Comparison of ENCODE assay signal across 8 cellular contexts in the genomic region with DNA sequence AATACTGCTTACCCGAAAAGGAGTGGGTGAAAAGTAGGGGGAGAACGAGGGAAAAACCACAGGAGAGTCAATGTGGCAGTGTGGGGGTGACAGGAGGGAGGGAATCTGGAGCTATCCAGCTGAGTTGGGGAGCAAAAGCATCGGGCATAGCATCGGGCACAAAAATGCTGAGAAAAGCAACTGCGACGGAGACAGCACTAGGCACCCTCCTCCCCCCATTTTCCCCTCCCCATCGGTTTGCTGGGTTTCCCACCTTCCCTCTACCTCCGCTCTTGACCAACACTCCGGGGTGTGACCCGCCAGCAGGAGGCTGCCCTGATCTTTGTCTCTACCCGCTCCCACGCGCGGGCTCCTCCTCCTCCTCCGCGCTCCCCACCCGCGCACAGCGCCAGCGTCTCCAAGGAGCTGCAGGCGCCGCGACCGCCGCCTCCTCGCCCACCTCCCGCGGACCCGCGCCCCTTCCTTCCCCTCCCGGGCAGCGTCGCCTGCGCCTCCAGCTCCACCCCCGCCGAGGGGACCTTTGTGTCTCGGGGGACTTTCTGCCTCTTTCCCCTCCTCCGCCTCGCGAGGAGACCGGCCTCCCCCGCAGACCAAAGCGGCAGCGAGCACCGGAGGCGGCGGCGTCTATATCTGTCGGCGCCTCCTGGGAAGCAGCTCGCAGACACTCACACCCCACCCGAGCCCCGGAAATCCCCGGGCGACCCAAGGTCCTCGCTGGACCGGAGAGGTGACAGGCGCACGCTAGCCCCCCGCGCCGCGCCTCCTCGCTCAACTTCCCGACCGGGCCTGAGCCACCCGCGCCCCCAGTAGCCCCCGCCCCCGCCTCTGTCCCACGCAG. TPM values are rescaled to one million over a fixed set of nuclear protein-coding genes. Genes with fewer than 3 reads are reported as not detected.
DNase-seq lines count a peak whose midpoint lies in the region; ATAC-seq and TF ChIP-seq lines count a peak whose summit lies in the region.

No MANE protein-coding gene starts in this region.

- H3K4me1 Mint-ChIP-seq in activated naive CD4-positive, alpha-beta T cell treated with anti-CD3 and anti-CD28 coated beads, Interleukin-2, amount 50 U/mL, for 24 hours = peaks cover 56% of the 10 kb centered on the region
- peaks cover 27% of the 10 kb centered on the region for H3K4me1 Mint-ChIP-seq in glutamatergic neuron (ENCODE audit: low read depth, unreplicated experiment)

- intact Hi-C loops in ovary (cut with DNase I) (loop anchor here in 1 of 4 donors (5.0 kb wide), 1 partner anchor 167 kb away; no protein-coding TSS in a partner anchor), transverse colon (cut with DNase I; ENCODE audit: low total_unique reads) (loop anchor here (5.0 kb wide), 1 partner anchor 162 kb away; no protein-coding TSS in a partner anchor)

- H3K9me3 ChIP-seq in SJSA1 (replicated peaks) = no peaks in the 10 kb centered on the region
- no peaks in the 10 kb centered on the region for H3K9me3 ChIP-seq in ovary
- no peaks in the 10 kb centered on the region for H3K9me3 ChIP-seq in transverse colon

- TF ChIP-seq CTCF in glutamatergic neuron (IDR thresholded peaks at IDR 0.05; ENCODE audit: partially characterized antibody, unreplicated experiment) (no peak), ovary (IDR thresholded peaks at IDR 0.05) (no peak), transverse colon (IDR thresholded peaks at IDR 0.05) (peak in 4 of 5 experiments; percentile 19 to 51 (median 38))

- DNase-seq in COLO829 (ENCODE audit: low spot score) (peak; percentile 28), SJSA1 (ENCODE audit: low read depth in 1 of 2, low spot score in 2 of 2) (peak; percentile 62 to 64), glutamatergic neuron (peak; percentile 83), ovary (peak; percentile 64 to 81 (median 73)), transverse colon (peak; percentile 79)

- no peaks in the 10 kb centered on the region for H3K9me3 Mint-ChIP-seq in activated naive CD4-positive, alpha-beta T cell treated with anti-CD3 and anti-CD28 coated beads, Interleukin-2, amount 50 U/mL, for 24 hours
- H3K9me3 Mint-ChIP-seq in glutamatergic neuron (ENCODE audit: unreplicated experiment) = peaks cover 12% of the 10 kb centered on the region

- TF ChIP-seq EP300 in ovary (IDR thresholded peaks at IDR 0.05) = no peak
- TF ChIP-seq EP300 in transverse colon (IDR thresholded peaks at IDR 0.05; ENCODE audit: low read depth) = no peak

- H3K27me3 Mint-ChIP-seq in activated naive CD4-positive, alpha-beta T cell treated with anti-CD3 and anti-CD28 coated beads, Interleukin-2, amount 50 U/mL, for 24 hours = no peaks in the 10 kb centered on the region
- peaks cover 2% of the 10 kb centered on the region for H3K27me3 Mint-ChIP-seq in glutamatergic neuron (ENCODE audit: unreplicated experiment)

- peak overlapping the region; percentile 98 for H3K27ac Mint-ChIP-seq in activated naive CD4-positive, alpha-beta T cell treated with anti-CD3 and anti-CD28 coated beads, Interleukin-2, amount 50 U/mL, for 24 hours
- peak overlapping the region; percentile 97 for H3K27ac Mint-ChIP-seq in glutamatergic neuron (ENCODE audit: unreplicated experiment)

- 0 to 1% (median 0%) methylated on average over 53 to 71 of the region's 71 CpGs for WGBS in ovary, 3 donors
- 1% methylated on average over 24 to 45 of the region's 71 CpGs for WGBS in transverse colon (ENCODE audit: low coverage in 1 of 2), 2 donors

- peak overlapping the region; percentile 95 for H3K4me3 Mint-ChIP-seq in activated naive CD4-positive, alpha-beta T cell treated with anti-CD3 and anti-CD28 coated beads, Interleukin-2, amount 50 U/mL, for 24 hours
- H3K4me3 Mint-ChIP-seq in glutamatergic neuron (ENCODE audit: unreplicated experiment) = peak overlapping the region; percentile 98

- in situ Hi-C loops in transverse colon (cut with MboI; ENCODE audit: low pct_ligation_motif_present in 1 of 4, low pct_unique_long_range_greater_than_20kb in 1 of 4, low sequenced_read_pairs in 3 of 4) = loop anchor here in 2 of 4 donors (10.0 kb wide), 1 partner anchor 334 kb away; no protein-coding TSS in a partner anchor

- no peaks in the 10 kb centered on the region for H3K36me3 Mint-ChIP-seq in activated naive CD4-positive, alpha-beta T cell treated with anti-CD3 and anti-CD28 coated beads, Interleukin-2, amount 50 U/mL, for 24 hours
- peaks cover 4% of the 10 kb centered on the region for H3K36me3 Mint-ChIP-seq in glutamatergic neuron (ENCODE audit: unreplicated experiment)

- peak; percentile 53 for TF ChIP-seq POLR2A in ovary (IDR thresholded peaks at IDR 0.05)
- peak; percentile 60 for TF ChIP-seq POLR2A in transverse colon (IDR thresholded peaks at IDR 0.05)

- ATAC-seq in GM19372 (IDR thresholded peaks at IDR 0.05; ENCODE audit: low read depth, unreplicated experiment) = peak; percentile 31
- peak; percentile 15 for ATAC-seq in HG03558 (IDR thresholded peaks at IDR 0.05; ENCODE audit: extremely low read depth, unreplicated experiment)

- H3K4me3 ChIP-seq in SJSA1 = peak overlapping the region; percentile 93
- H3K4me3 ChIP-seq in ovary = peak overlapping the region; percentile 94
- H3K4me3 ChIP-seq in transverse colon = peak overlapping the region; percentile 88 to 99 (median 96)

- H3K36me3 ChIP-seq in SJSA1 = peaks cover 5% of the 10 kb centered on the region
- no peaks in the 10 kb centered on the region for H3K36me3 ChIP-seq in ovary
- no peaks in the 10 kb centered on the region for H3K36me3 ChIP-seq in transverse colon

- H3K27ac ChIP-seq in SJSA1 = peak overlapping the region; percentile 91
- H3K27ac ChIP-seq in ovary = peak overlapping the region; percentile 96
- H3K27ac ChIP-seq in transverse colon = peak overlapping the region; percentile 100

- no peaks in the 10 kb centered on the region for H3K27me3 ChIP-seq in SJSA1 (replicated peaks)
- no peaks in the 10 kb centered on the region for H3K27me3 ChIP-seq in ovary
- no peaks in the 10 kb centered on the region for H3K27me3 ChIP-seq in transverse colon

- H3K4me1 ChIP-seq in SJSA1 (replicated peaks) (peaks cover 17% of the 10 kb centered on the region), ovary (ENCODE audit: insufficient read depth) (no peaks in the 10 kb centered on the region), transverse colon (peaks cover 3 to 43% (median 21%) of the 10 kb centered on the region in 4 donors)

RNA-seq across cellular contexts. Expression of a gene that starts 0.9 kb away (rescaled TPM):
- 35.9 and 38.4 TPM in 2 replicates for total RNA-seq in SJSA1 (2014; rRNA removed; shearing (Covaris generic))
- total RNA-seq in glutamatergic neuron (ENCODE audit: unreplicated experiment) (46.7 TPM), ovary (10 to 100 TPM; 28.0 to 59.2 (median 31.4) TPM), transverse colon (10 to 100 TPM; 32.5 to 81.4 (median 51.8) TPM)
- 10 to 100 TPM; 13.8 to 23.0 TPM for polyA plus RNA-seq in ovary

Comparison
In these comparisons a context has a peak if more than half of its experiments do, and no peak if none do; other contexts are left out.
1. Peak in every context shown above with its lines: DNase-seq, ATAC-seq, H3K4me3 ChIP-seq and H3K27ac ChIP-seq.
2. DNase-seq: peak in every context shown above with its lines; median percentile 83 in glutamatergic neuron; 79 in transverse colon; 73 in ovary; 63 in SJSA1; 28 in COLO829.
3. CTCF ChIP-seq: peak in transverse colon (4 of 5); none in glutamatergic neuron (single experiment) and ovary (0 of 3).